In genomic region chr7:670501-671390, GRCh38 we compare ENCODE assay signal across 18 cellular contexts. TPM values are rescaled to one million over a fixed set of nuclear protein-coding genes. Genes with fewer than 3 reads are reported as not detected.
DNase-seq lines count a peak whose midpoint lies in the region; ATAC-seq, FAIRE-seq and TF ChIP-seq lines count a peak whose summit lies in the region.
"Had no signal": no experiment of that assay in that cellular context is flagged by ENCODE, and none has a peak within 500 bp of the region (broad histone marks: within the 10 kb centered on the region; RNA-seq: fewer than 3 reads in every experiment).

No MANE protein-coding gene starts in this region.

- no peaks in the 10 kb centered on the region for H3K27me3 ChIP-seq in right cardiac atrium (ENCODE audit: control insufficient read depth, insufficient read depth)
- no peaks in the 10 kb centered on the region for H3K27me3 ChIP-seq in heart right ventricle
- no peaks in the 10 kb centered on the region for H3K27me3 ChIP-seq in prostate gland (replicated peaks; ENCODE audit: insufficient read depth)

- WGBS in right cardiac atrium = 93% methylated on average over 54 of the region's 54 CpGs
- 93 to 95% methylated on average over 53 to 54 of the region's 54 CpGs for WGBS in heart right ventricle, 2 donors
- 95% methylated on average over 54 of the region's 54 CpGs for WGBS in prostate gland

- peaks cover 7% of the 10 kb centered on the region for H3K4me1 ChIP-seq in right cardiac atrium (ENCODE audit: control insufficient read depth, insufficient read depth, low read length)
- H3K4me1 ChIP-seq in heart right ventricle = peaks cover 10 to 31% (median 24%) of the 10 kb centered on the region in 9 donors
- peaks cover under 1 to 5% of the 10 kb centered on the region in 2 donors for H3K4me1 ChIP-seq in kidney (ENCODE audit: control insufficient read depth in 1 of 2, insufficient read depth in 1 of 2, low read depth in 1 of 2, low read length in 2 of 2)
- H3K4me1 ChIP-seq in prostate gland (replicated peaks) = peaks cover 5% of the 10 kb centered on the region
- H3K4me1 ChIP-seq: A549 had no signal

- DNase-seq in right cardiac atrium = peak in 2 of 3 donors; percentile 31 to 41
- no peak for DNase-seq in heart right ventricle
- DNase-seq in kidney = peak; percentile 68
- DNase-seq in posterior vena cava (ENCODE audit: low spot score) = peak; percentile 72
- no peak for DNase-seq in NCI-H2196 treated with DMSO at 0.1 percent for 48 hours (lab: John Stamatoyannopoulos, UW; ENCODE audit: unreplicated experiment)
- no peak for DNase-seq in prostate gland (ENCODE audit: low spot score)
- DNase-seq: AML-193; CD4-positive, alpha-beta memory T cell; DMS79 treated with DMSO at 0.1 percent for 48 hours; GF-D8; GOT3; H9 had no signal

- intact Hi-C loops in right cardiac atrium (cut with DNase I) = loop anchor here in 1 of 4 donors (10.0 kb wide), 1 partner anchor 84 kb away; no protein-coding TSS in a partner anchor
- intact Hi-C loops in heart right ventricle (cut with DNase I) = no loop called here
- intact Hi-C loops in kidney (cut with DNase I) = no loop called here
- intact Hi-C loops in posterior vena cava (cut with DNase I) = no loop called here
- intact Hi-C loops in prostate gland (cut with DNase I) = no loop called here

- H3K36me3 ChIP-seq in heart right ventricle = no peaks in the 10 kb centered on the region
- peaks cover 0 to 3% of the 10 kb centered on the region in 2 donors for H3K36me3 ChIP-seq in kidney (ENCODE audit: control insufficient read depth in 1 of 2, insufficient read depth in 2 of 2, low read length in 2 of 2)
- no peaks in the 10 kb centered on the region for H3K36me3 ChIP-seq in prostate gland

- no peak overlapping the region for H3K27ac ChIP-seq in right cardiac atrium (ENCODE audit: low read length)
- H3K27ac ChIP-seq in heart right ventricle = no peak overlapping the region
- H3K27ac ChIP-seq in kidney (ENCODE audit: low read depth in 2 of 2, low read length in 2 of 2) = no peak overlapping the region
- H3K27ac ChIP-seq in prostate gland = no peak overlapping the region
- H3K27ac ChIP-seq: 22Rv1, A549, HL-60 had no signal

- ATAC-seq in right cardiac atrium (no peak), heart right ventricle (no peak), HG03439 (IDR thresholded peaks at IDR 0.05; ENCODE audit: unreplicated experiment) (no peak), HG02588 (IDR thresholded peaks at IDR 0.05; ENCODE audit: unreplicated experiment) (no peak)
- ATAC-seq: A549, GM12878 had no signal

- TF ChIP-seq CTCF in heart right ventricle (IDR thresholded peaks at IDR 0.05) (no peak), kidney (IDR thresholded peaks at IDR 0.05; ENCODE audit: borderline replicate concordance, extremely low read depth, insufficient read depth) (no peak), prostate gland (IDR thresholded peaks at IDR 0.05) (no peak)

- H3K9me3 ChIP-seq in right cardiac atrium (ENCODE audit: control insufficient read depth, low read length) (no peaks in the 10 kb centered on the region), heart right ventricle (peaks cover 0 to 4% (median 0%) of the 10 kb centered on the region in 11 donors), kidney (ENCODE audit: control insufficient read depth in 1 of 2, low read length in 2 of 2) (no peaks in the 10 kb centered on the region), prostate gland (no peaks in the 10 kb centered on the region)
- H3K9me3 ChIP-seq: A549 had no signal

- no peak for FAIRE-seq in kidney (lab: Jason Lieb, UNC)
- FAIRE-seq: A549, GM12878 had no signal

- no peak for TF ChIP-seq POLR2A in prostate gland (IDR thresholded peaks at IDR 0.05)

- H3K4me3 ChIP-seq in right cardiac atrium (ENCODE audit: low read length) = no peak overlapping the region
- H3K4me3 ChIP-seq in heart right ventricle = no peak overlapping the region
- no peak overlapping the region for H3K4me3 ChIP-seq in kidney (ENCODE audit: low read length in 2 of 2)
- H3K4me3 ChIP-seq in prostate gland = no peak overlapping the region
- H3K4me3 ChIP-seq: A549, GM12878 had no signal

- H3K9ac ChIP-seq in kidney (ENCODE audit: low read length in 2 of 2) = no peak overlapping the region

RNA-seq across cellular contexts. Expression of gene DNAAF5, which starts 55.8 kb away (rescaled TPM):
- total RNA-seq in right cardiac atrium (10 to 100 TPM; 12.0 to 20.7 (median 16.1) TPM), heart right ventricle (10 to 100 TPM; 18.0 to 30.0 (median 25.3) TPM), kidney (29.7 TPM), posterior vena cava (10 to 100 TPM; 12.6 to 16.9 TPM), prostate gland (10 to 100 TPM; 30.8 to 52.0 TPM)
- polyA plus RNA-seq in right cardiac atrium (10.2 TPM), heart right ventricle (10 to 100 TPM; 10.4 to 12.8 TPM), kidney (ENCODE audit: insufficient read depth, low read depth, low replicate concordance) (11.6 TPM)

RNA-seq across cellular contexts. Expression of gene PRKAR1B, which starts 56.3 kb away (rescaled TPM):
- 10 to 100 TPM; 22.6 to 38.3 (median 25.1) TPM for total RNA-seq in right cardiac atrium
- polyA plus RNA-seq in right cardiac atrium = 20.7 TPM
- total RNA-seq in heart right ventricle = 10 to 100 TPM; 14.5 to 24.5 (median 21.2) TPM
- polyA plus RNA-seq in heart right ventricle = 10 to 100 TPM in 1 of 2 donors, 1 to 10 TPM in 1; 5.0 to 15.7 TPM
- 15.9 TPM for total RNA-seq in kidney
- polyA plus RNA-seq in kidney (ENCODE audit: insufficient read depth, low read depth, low replicate concordance) = 21.4 TPM
- total RNA-seq in posterior vena cava = 10 to 100 TPM; 10.1 TPM
- 10 to 100 TPM; 20.2 to 44.8 TPM for total RNA-seq in prostate gland

Comparison
In these comparisons a context has a peak if more than half of its experiments do, and no peak if none do; other contexts are left out.
1. DNase-seq: peak in right cardiac atrium (2 of 3), kidney (single experiment) and posterior vena cava (single experiment); none in heart right ventricle (0 of 2), NCI-H2196 treated with DMSO at 0.1 percent for 48 hours (single experiment) and prostate gland (single experiment).